In the genomic region with DNA sequence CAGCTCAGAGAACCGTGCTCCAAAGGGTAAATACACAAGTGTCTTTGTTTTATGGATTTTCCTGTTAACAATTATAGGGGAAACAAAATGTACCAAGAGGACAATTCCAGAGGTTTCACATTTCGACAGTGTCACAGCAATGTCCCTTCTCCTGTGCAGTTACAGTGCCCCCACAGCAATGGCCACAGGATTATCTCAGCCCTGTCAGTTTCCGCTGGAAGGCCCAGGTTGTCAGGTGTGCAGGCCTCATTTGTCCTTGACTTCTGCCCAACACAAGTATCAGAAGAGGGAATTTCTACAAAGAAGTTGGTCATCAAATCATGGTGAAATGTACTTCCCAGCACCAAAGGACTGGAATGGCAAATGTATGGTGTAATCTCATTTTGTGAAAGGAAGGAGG, we compare ENCODE assay signal across 1 cellular context.
TF ChIP-seq lines count a peak whose summit lies in the region.

No MANE protein-coding gene starts in this region.

TF ChIP-seq in HepG2, 621 proteins besides CTCF, POLR2A, EP300 and RAD21 (continued from another document):
- peak; percentile 18; the same call in 1 of the 2 replicates for TF ChIP-seq RXRB (CRISPR knock-in tag; IDR thresholded peaks at IDR 0.05; ENCODE audit: borderline replicate concordance)
- TF ChIP-seq RELA (CRISPR knock-in tag; IDR thresholded peaks at IDR 0.05): no peak
- peak; percentile 46; the same call in 1 of the 2 replicates for TF ChIP-seq PHF21A (CRISPR knock-in tag; IDR thresholded peaks at IDR 0.05)
- TF ChIP-seq, protein P1, sequence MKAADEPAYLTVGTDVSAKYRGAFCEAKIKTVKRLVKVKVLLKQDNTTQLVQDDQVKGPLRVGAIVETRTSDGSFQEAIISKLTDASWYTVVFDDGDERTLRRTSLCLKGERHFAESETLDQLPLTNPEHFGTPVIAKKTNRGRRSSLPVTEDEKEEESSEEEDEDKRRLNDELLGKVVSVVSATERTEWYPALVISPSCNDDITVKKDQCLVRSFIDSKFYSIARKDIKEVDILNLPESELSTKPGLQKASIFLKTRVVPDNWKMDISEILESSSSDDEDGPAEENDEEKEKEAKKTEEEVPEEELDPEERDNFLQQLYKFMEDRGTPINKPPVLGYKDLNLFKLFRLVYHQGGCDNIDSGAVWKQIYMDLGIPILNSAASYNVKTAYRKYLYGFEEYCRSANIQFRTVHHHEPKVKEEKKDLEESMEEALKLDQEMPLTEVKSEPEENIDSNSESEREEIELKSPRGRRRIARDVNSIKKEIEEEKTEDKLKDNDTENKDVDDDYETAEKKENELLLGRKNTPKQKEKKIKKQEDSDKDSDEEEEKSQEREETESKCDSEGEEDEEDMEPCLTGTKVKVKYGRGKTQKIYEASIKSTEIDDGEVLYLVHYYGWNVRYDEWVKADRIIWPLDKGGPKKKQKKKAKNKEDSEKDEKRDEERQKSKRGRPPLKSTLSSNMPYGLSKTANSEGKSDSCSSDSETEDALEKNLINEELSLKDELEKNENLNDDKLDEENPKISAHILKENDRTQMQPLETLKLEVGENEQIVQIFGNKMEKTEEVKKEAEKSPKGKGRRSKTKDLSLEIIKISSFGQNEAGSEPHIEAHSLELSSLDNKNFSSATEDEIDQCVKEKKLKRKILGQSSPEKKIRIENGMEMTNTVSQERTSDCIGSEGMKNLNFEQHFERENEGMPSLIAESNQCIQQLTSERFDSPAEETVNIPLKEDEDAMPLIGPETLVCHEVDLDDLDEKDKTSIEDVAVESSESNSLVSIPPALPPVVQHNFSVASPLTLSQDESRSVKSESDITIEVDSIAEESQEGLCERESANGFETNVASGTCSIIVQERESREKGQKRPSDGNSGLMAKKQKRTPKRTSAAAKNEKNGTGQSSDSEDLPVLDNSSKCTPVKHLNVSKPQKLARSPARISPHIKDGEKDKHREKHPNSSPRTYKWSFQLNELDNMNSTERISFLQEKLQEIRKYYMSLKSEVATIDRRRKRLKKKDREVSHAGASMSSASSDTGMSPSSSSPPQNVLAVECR (CRISPR knock-in tag; IDR thresholded peaks at IDR 0.05; ENCODE audit: borderline replicate concordance): peak; percentile 26; the same call in 1 of the 2 replicates
- peak; percentile 36 for TF ChIP-seq YY1 (IDR thresholded peaks at IDR 0.05; ENCODE audit: insufficient read depth, insufficient replicate concordance, low read depth, low read length)
- TF ChIP-seq, protein P2, sequence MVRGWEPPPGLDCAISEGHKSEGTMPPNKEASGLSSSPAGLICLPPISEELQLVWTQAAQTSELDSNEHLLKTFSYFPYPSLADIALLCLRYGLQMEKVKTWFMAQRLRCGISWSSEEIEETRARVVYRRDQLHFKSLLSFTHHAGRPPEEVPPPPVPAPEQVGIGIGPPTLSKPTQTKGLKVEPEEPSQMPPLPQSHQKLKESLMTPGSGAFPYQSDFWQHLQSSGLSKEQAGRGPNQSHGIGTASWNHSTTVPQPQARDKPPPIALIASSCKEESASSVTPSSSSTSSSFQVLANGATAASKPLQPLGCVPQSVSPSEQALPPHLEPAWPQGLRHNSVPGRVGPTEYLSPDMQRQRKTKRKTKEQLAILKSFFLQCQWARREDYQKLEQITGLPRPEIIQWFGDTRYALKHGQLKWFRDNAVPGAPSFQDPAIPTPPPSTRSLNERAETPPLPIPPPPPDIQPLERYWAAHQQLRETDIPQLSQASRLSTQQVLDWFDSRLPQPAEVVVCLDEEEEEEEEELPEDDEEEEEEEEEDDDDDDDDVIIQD (CRISPR knock-in tag; IDR thresholded peaks at IDR 0.05; ENCODE audit: low read depth): peak; percentile 63; the same call in 1 of the 2 replicates
- TF ChIP-seq ZEB1 (IDR thresholded peaks at IDR 0.05; ENCODE audit: insufficient replicate concordance, low read depth): peak; percentile 69
- TF ChIP-seq, protein P3, sequence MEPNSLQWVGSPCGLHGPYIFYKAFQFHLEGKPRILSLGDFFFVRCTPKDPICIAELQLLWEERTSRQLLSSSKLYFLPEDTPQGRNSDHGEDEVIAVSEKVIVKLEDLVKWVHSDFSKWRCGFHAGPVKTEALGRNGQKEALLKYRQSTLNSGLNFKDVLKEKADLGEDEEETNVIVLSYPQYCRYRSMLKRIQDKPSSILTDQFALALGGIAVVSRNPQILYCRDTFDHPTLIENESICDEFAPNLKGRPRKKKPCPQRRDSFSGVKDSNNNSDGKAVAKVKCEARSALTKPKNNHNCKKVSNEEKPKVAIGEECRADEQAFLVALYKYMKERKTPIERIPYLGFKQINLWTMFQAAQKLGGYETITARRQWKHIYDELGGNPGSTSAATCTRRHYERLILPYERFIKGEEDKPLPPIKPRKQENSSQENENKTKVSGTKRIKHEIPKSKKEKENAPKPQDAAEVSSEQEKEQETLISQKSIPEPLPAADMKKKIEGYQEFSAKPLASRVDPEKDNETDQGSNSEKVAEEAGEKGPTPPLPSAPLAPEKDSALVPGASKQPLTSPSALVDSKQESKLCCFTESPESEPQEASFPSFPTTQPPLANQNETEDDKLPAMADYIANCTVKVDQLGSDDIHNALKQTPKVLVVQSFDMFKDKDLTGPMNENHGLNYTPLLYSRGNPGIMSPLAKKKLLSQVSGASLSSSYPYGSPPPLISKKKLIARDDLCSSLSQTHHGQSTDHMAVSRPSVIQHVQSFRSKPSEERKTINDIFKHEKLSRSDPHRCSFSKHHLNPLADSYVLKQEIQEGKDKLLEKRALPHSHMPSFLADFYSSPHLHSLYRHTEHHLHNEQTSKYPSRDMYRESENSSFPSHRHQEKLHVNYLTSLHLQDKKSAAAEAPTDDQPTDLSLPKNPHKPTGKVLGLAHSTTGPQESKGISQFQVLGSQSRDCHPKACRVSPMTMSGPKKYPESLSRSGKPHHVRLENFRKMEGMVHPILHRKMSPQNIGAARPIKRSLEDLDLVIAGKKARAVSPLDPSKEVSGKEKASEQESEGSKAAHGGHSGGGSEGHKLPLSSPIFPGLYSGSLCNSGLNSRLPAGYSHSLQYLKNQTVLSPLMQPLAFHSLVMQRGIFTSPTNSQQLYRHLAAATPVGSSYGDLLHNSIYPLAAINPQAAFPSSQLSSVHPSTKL (CRISPR knock-in tag; IDR thresholded peaks at IDR 0.05): peak; percentile 67
- TF ChIP-seq HNF4A (CRISPR knock-in tag; IDR thresholded peaks at IDR 0.05): peak; percentile 44; the same call in 1 of the 2 replicates
- no peak for TF ChIP-seq SOX13 (IDR thresholded peaks at IDR 0.05)
- TF ChIP-seq SOX13 (CRISPR knock-in tag; conservative IDR thresholded peaks at IDR 0.05 in 1 of 2, IDR thresholded peaks at IDR 0.05 in 1 of 2): peak in 1 of 2 experiments; percentile 44; a peak in 1 of 4 replicates
- TF ChIP-seq TARDBP (CRISPR knock-in tag; IDR thresholded peaks at IDR 0.05): peak; percentile 53
- peak; percentile 85 for TF ChIP-seq SALL1 (CRISPR knock-in tag; IDR thresholded peaks at IDR 0.05)
- peak; percentile 42; the same call in 1 of the 2 replicates for TF ChIP-seq GABPB1 (CRISPR knock-in tag; IDR thresholded peaks at IDR 0.05)
- peak; percentile 44 for TF ChIP-seq MED1 (CRISPR knock-in tag; IDR thresholded peaks at IDR 0.05)
- TF ChIP-seq, protein P4, sequence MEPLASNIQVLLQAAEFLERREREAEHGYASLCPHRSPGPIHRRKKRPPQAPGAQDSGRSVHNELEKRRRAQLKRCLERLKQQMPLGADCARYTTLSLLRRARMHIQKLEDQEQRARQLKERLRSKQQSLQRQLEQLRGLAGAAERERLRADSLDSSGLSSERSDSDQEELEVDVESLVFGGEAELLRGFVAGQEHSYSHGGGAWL (CRISPR knock-in tag; IDR thresholded peaks at IDR 0.05): no peak
- TF ChIP-seq, protein P5, sequence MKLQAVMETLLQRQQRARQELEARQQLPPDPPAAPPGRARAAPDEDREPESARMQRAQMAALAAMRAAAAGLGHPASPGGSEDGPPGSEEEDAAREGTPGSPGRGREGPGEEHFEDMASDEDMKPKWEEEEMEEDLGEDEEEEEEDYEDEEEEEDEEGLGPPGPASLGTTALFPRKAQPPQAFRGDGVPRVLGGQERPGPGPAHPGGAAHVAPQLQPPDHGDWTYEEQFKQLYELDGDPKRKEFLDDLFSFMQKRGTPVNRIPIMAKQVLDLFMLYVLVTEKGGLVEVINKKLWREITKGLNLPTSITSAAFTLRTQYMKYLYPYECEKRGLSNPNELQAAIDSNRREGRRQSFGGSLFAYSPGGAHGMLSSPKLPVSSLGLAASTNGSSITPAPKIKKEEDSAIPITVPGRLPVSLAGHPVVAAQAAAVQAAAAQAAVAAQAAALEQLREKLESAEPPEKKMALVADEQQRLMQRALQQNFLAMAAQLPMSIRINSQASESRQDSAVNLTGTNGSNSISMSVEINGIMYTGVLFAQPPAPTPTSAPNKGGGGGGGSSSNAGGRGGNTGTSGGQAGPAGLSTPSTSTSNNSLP (IDR thresholded peaks at IDR 0.05; ENCODE audit: low read depth, low read length): 0 out of 2 replicates have a peak, but pooled peaks have one; percentile 17
- TF ChIP-seq ZFY (CRISPR knock-in tag; IDR thresholded peaks at IDR 0.05): peak; percentile 63
- TF ChIP-seq, protein P6, sequence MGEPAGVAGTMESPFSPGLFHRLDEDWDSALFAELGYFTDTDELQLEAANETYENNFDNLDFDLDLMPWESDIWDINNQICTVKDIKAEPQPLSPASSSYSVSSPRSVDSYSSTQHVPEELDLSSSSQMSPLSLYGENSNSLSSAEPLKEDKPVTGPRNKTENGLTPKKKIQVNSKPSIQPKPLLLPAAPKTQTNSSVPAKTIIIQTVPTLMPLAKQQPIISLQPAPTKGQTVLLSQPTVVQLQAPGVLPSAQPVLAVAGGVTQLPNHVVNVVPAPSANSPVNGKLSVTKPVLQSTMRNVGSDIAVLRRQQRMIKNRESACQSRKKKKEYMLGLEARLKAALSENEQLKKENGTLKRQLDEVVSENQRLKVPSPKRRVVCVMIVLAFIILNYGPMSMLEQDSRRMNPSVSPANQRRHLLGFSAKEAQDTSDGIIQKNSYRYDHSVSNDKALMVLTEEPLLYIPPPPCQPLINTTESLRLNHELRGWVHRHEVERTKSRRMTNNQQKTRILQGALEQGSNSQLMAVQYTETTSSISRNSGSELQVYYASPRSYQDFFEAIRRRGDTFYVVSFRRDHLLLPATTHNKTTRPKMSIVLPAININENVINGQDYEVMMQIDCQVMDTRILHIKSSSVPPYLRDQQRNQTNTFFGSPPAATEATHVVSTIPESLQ (CRISPR knock-in tag; conservative IDR thresholded peaks at IDR 0.05): no peak
- TF ChIP-seq TOPORS (CRISPR knock-in tag; IDR thresholded peaks at IDR 0.05): no peak
- TF ChIP-seq SPEN (CRISPR knock-in tag; IDR thresholded peaks at IDR 0.05; ENCODE audit: low read depth): 0 out of 2 replicates have a peak, but pooled peaks have one; percentile 20
- TF ChIP-seq PPARG (CRISPR knock-in tag; conservative IDR thresholded peaks at IDR 0.05): peak; percentile 51; the same call in 1 of the 2 replicates
